In genomic region chr2:166372046-166372445, GRCh38 we compare ENCODE assay signal across 14 cellular contexts. TPM values are rescaled to one million over a fixed set of nuclear protein-coding genes. Genes with fewer than 3 reads are reported as not detected.
DNase-seq lines count a peak whose midpoint lies in the region; ATAC-seq and TF ChIP-seq lines count a peak whose summit lies in the region.
"Had no signal": no experiment of that assay in that cellular context is flagged by ENCODE, and none has a peak within 500 bp of the region (broad histone marks: within the 10 kb centered on the region; RNA-seq: fewer than 3 reads in every experiment).

No MANE protein-coding gene starts in this region.

- H3K9ac ChIP-seq in IMR-90 (ENCODE audit: low read depth, low read length): no peak overlapping the region
- H3K9ac ChIP-seq: GM23248 had no signal

- peaks cover 2% of the 10 kb centered on the region for H3K79me2 ChIP-seq in osteoblast (ENCODE audit: insufficient read depth, low read length)

- H4K20me1 ChIP-seq in IMR-90 (ENCODE audit: insufficient read depth, low read length) (no peaks in the 10 kb centered on the region), osteoblast (ENCODE audit: insufficient read depth, low read length) (no peaks in the 10 kb centered on the region)

- peak overlapping the region; percentile 88; the same call in 1 of the 2 replicates for H3K4ac ChIP-seq in IMR-90 (ENCODE audit: low read depth, low read length)

- H3K36me3 ChIP-seq in IMR-90 (ENCODE audit: control insufficient read depth, insufficient read depth, low read length) (no peaks in the 10 kb centered on the region), osteoblast (ENCODE audit: insufficient read depth, low read length) (no peaks in the 10 kb centered on the region)
- no peaks in the 10 kb centered on the region for H3K36me3 ChIP-seq in effector memory CD4-positive, alpha-beta T cell (ENCODE audit: control insufficient read depth, insufficient read depth, low read length)

- peak overlapping the region; percentile 51 for H3K14ac ChIP-seq in IMR-90 (replicated peaks; ENCODE audit: low read depth, low read length)

- H3K9me1 ChIP-seq in IMR-90 (ENCODE audit: insufficient read depth, low read length): no peaks in the 10 kb centered on the region; the same call in 1 of the 2 replicates

- peak overlapping the region; percentile 92 for H2BK20ac ChIP-seq in IMR-90 (ENCODE audit: low read depth, low read length)

- H4K91ac ChIP-seq in IMR-90 (ENCODE audit: insufficient read depth, low read depth, low read length): peak overlapping the region; percentile 46; the same call in 1 of the 2 replicates

- peak; percentile 8 for ATAC-seq in IMR-90 (ENCODE audit: low read depth)
- no peak for ATAC-seq in HG03045 (IDR thresholded peaks at IDR 0.05; ENCODE audit: unreplicated experiment)
- ATAC-seq: Panc1, Right ventricle myocardium inferior had no signal

- H4K8ac ChIP-seq in IMR-90 (ENCODE audit: low read depth in 2 of 2, low read length in 2 of 2): peak overlapping the region in 1 of 2 experiments; percentile 30; a peak in 3 of 4 replicates

- H3K4me1 ChIP-seq in IMR-90 (ENCODE audit: control insufficient read depth, insufficient read depth, low read length) (peaks cover 7% of the 10 kb centered on the region), osteoblast (ENCODE audit: insufficient read depth, low read length) (peaks cover 17% of the 10 kb centered on the region)
- no peaks in the 10 kb centered on the region for H3K4me1 ChIP-seq in effector memory CD4-positive, alpha-beta T cell (ENCODE audit: control insufficient read depth, insufficient read depth, low read length, poor library complexity, severe bottlenecking)

- H2BK5ac ChIP-seq in IMR-90 (ENCODE audit: low read depth, low read length, poor library complexity, severe bottlenecking): peak overlapping the region; percentile 98

- intact Hi-C loops in IMR-90 (cut with micrococcal nuclease): loop anchor here (5.0 kb wide), 1 partner anchor 80 kb away; no protein-coding TSS in a partner anchor

- no TSS peak for BruUV-seq in IMR-90 (replicated peaks; lab: Mats Ljungman, UMichigan)

- no peaks in the 10 kb centered on the region for H3K9me3 ChIP-seq in IMR-90 (ENCODE audit: control insufficient read depth, insufficient read depth, low read length)
- no peaks in the 10 kb centered on the region for H3K9me3 ChIP-seq in osteoblast (ENCODE audit: low read depth, low read length)
- no peaks in the 10 kb centered on the region for H3K9me3 ChIP-seq in effector memory CD4-positive, alpha-beta T cell (ENCODE audit: control insufficient read depth, low read length)

- TF ChIP-seq POLR2A in IMR-90 (IDR thresholded peaks at IDR 0.05; ENCODE audit: low read depth, low read length): no peak

- dilution Hi-C loops in IMR-90 (cut with HindIII; ENCODE audit: low sequenced_read_pairs, unreplicated experiment): no loop called here

- in situ Hi-C loops in IMR-90 (cut with MboI; ENCODE audit: low sequenced_read_pairs): no loop called here

- no peak for TF ChIP-seq RAD21 in IMR-90 (IDR thresholded peaks at IDR 0.05; ENCODE audit: low read length)

- peak overlapping the region; percentile 86; the same call in 1 of the 2 replicates for H3K18ac ChIP-seq in IMR-90 (ENCODE audit: low read depth, low read length)

- H2BK15ac ChIP-seq in IMR-90 (ENCODE audit: low read depth, low read length): peak overlapping the region; percentile 59; the same call in 1 of the 3 replicates

- H4K5ac ChIP-seq in IMR-90 (ENCODE audit: low read depth, low read length): peak overlapping the region; percentile 52; the same call in 1 of the 2 replicates

- no peak overlapping the region for H2AK9ac ChIP-seq in IMR-90 (replicated peaks; ENCODE audit: low read depth, low read length, poor library complexity)

- H2AK5ac ChIP-seq in IMR-90 (ENCODE audit: low read depth, low read length): peak overlapping the region; percentile 3; the same call in 1 of the 2 replicates

- CTCF ChIA-PET in IMR-90 (lab: Yijun Ruan, JAX): interaction anchor here (0.6 kb wide), 1 partner anchor 9 kb away, joined by 3 read pairs; no protein-coding TSS in a partner anchor

- H3K23ac ChIP-seq in IMR-90 (ENCODE audit: low read depth, low read length): peak overlapping the region; percentile 63; the same call in 1 of the 2 replicates

- no peak overlapping the region for H3K4me3 ChIP-seq in IMR-90 (ENCODE audit: insufficient read depth, low read depth, low read length)
- H3K4me3 ChIP-seq in choroid plexus epithelial cell (ENCODE audit: low read depth, low read length): no peak overlapping the region
- no peak overlapping the region for H3K4me3 ChIP-seq in osteoblast (ENCODE audit: insufficient read depth, low read length)
- H3K4me3 ChIP-seq in effector memory CD4-positive, alpha-beta T cell (ENCODE audit: insufficient read depth, low read depth, low read length, poor library complexity, severe bottlenecking): no peak overlapping the region
- H3K4me3 ChIP-seq: GM23248 had no signal

- DNase-seq in ELR (ENCODE audit: low read depth) (peak; percentile 76), IMR-90 (peak; percentile 72), choroid plexus epithelial cell (ENCODE audit: low read depth) (peak; percentile 53), osteoblast (ENCODE audit: insufficient read length, low spot score, missing footprints) (no peak), SW480 (ENCODE audit: low spot score) (no peak), NCI-H1092 treated with DMSO at 0.1 percent for 48 hours (lab: John Stamatoyannopoulos, UW) (no peak)
- DNase-seq in effector memory CD4-positive, alpha-beta T cell: no peak
- DNase-seq: GDM1, GM23248, NCI-H1694 treated with DMSO at 0.1 percent for 48 hours, NCI-H446 had no signal

- POLR2A ChIA-PET in IMR-90 (lab: Charles Lee; ENCODE audit: unreplicated experiment): no interaction called here

- no peaks in the 10 kb centered on the region for H3K27me3 ChIP-seq in IMR-90 (ENCODE audit: control insufficient read depth, insufficient read depth, low read length)
- H3K27me3 ChIP-seq in osteoblast (ENCODE audit: insufficient read depth, low read length): no peaks in the 10 kb centered on the region
- H3K27me3 ChIP-seq in effector memory CD4-positive, alpha-beta T cell (replicated peaks; ENCODE audit: control insufficient read depth, insufficient read depth, low read length, poor library complexity, severe bottlenecking): no peaks in the 10 kb centered on the region

- no CpG with 5 or more reads among the region's 2 CpGs for WGBS in IMR-90 (ENCODE audit: extremely low coverage in 2 of 2, insufficient read length in 1 of 2), 2 experiments

- no peak overlapping the region for H2AFZ ChIP-seq in IMR-90 (replicated peaks; ENCODE audit: low read length, poor library complexity)
- peak overlapping the region; percentile 54 for H2AFZ ChIP-seq in osteoblast (ENCODE audit: low read length)

- H2BK120ac ChIP-seq in IMR-90 (ENCODE audit: low read depth, low read length): peak overlapping the region; percentile 90

- TF ChIP-seq CTCF in IMR-90 (conservative IDR thresholded peaks at IDR 0.05; ENCODE audit: low read depth, low read length) (no peak), choroid plexus epithelial cell (conservative IDR thresholded peaks at IDR 0.05; ENCODE audit: low read depth, low read length) (no peak), osteoblast (IDR thresholded peaks at IDR 0.05; ENCODE audit: extremely low read depth, low read depth, low read length) (no peak)

- no peak overlapping the region for H3K27ac ChIP-seq in IMR-90 (ENCODE audit: insufficient read depth, low read length)
- H3K27ac ChIP-seq in osteoblast (ENCODE audit: low read depth, low read length): no peak overlapping the region
- no peak overlapping the region for H3K27ac ChIP-seq in effector memory CD4-positive, alpha-beta T cell (ENCODE audit: insufficient read depth, low read length, poor library complexity, severe bottlenecking)
- H3K27ac ChIP-seq: GM23248 had no signal

- H3K56ac ChIP-seq in IMR-90 (ENCODE audit: extremely low read depth, insufficient read depth, low read length): peak overlapping the region; percentile 72; the same call in 1 of the 2 replicates

- peaks cover 9 to 36% of the 10 kb centered on the region in 2 experiments for H3K79me1 ChIP-seq in IMR-90 (ENCODE audit: low read depth in 1 of 2, low read length in 2 of 2)

- peak overlapping the region; percentile 67; the same call in 1 of the 2 replicates for H3K4me2 ChIP-seq in IMR-90 (ENCODE audit: low read depth, low read length)
- H3K4me2 ChIP-seq in osteoblast (ENCODE audit: insufficient read depth, low read length): peak overlapping the region; percentile 24

TF ChIP-seq in IMR-90, 13 proteins besides CTCF, POLR2A, EP300 and RAD21 (continues in another document):
- no peak for TF ChIP-seq FOS (IDR thresholded peaks at IDR 0.05; ENCODE audit: low read depth, low read length)
- no peak for TF ChIP-seq CHD1 (IDR thresholded peaks at IDR 0.05; ENCODE audit: low read depth, low read length)
- TF ChIP-seq RCOR1 (IDR thresholded peaks at IDR 0.05; ENCODE audit: insufficient replicate concordance, low read length): no peak
- TF ChIP-seq SMC3 (IDR thresholded peaks at IDR 0.05; ENCODE audit: low read depth, low read length): no peak
- no peak for TF ChIP-seq RFX5 (IDR thresholded peaks at IDR 0.05; ENCODE audit: low read depth, low read length)
- no peak for TF ChIP-seq USF2 (IDR thresholded peaks at IDR 0.05; ENCODE audit: low read depth, low read length)
- TF ChIP-seq NFE2L2 (IDR thresholded peaks at IDR 0.05; ENCODE audit: low read depth, low read length): no peak
- no peak for TF ChIP-seq ELK1 (IDR thresholded peaks at IDR 0.05; ENCODE audit: borderline replicate concordance, low read depth, low read length)
- TF ChIP-seq MAZ (IDR thresholded peaks at IDR 0.05; ENCODE audit: borderline replicate concordance, low read depth, low read length): no peak

RNA-seq across cellular contexts. Expression of gene SCN9A, which starts 3.7 kb away (rescaled TPM):
- total RNA-seq in IMR-90 (2012; rRNA removed): 135 and 179 TPM in 2 replicates
- 33.7 and 40.1 TPM in 2 replicates for polyA plus RNA-seq in IMR-90 (2012; rRNA removed)
- polyA plus RNA-seq in IMR-90 (2012; cell fraction: cytosol; rRNA removed): 8.0 and 18.0 TPM in 2 replicates
- polyA plus RNA-seq in IMR-90 (2012; cell fraction: nucleus; rRNA removed; ENCODE audit: low replicate concordance): 10.6 and 92.5 TPM in 2 replicates
- 1.8 and 2.1 TPM in 2 replicates for total RNA-seq in osteoblast

Comparison
In these comparisons a context has a peak if more than half of its experiments do, and no peak if none do; other contexts are left out.
1. DNase-seq: peak in ELR (single experiment), IMR-90 (single experiment) and choroid plexus epithelial cell (single experiment); none in osteoblast (single experiment), effector memory CD4-positive, alpha-beta T cell (0 of 3), SW480 (single experiment) and NCI-H1092 treated with DMSO at 0.1 percent for 48 hours (single experiment).
2. RNA of gene SCN9A, which starts 3.7 kb away (total RNA-seq): 135 to 179 TPM in IMR-90; 1.8 to 2.1 TPM in osteoblast; every median in the first group is over 10 times any median in the second.